8 cellular contexts compared by ENCODE assay signal in the genomic region with DNA sequence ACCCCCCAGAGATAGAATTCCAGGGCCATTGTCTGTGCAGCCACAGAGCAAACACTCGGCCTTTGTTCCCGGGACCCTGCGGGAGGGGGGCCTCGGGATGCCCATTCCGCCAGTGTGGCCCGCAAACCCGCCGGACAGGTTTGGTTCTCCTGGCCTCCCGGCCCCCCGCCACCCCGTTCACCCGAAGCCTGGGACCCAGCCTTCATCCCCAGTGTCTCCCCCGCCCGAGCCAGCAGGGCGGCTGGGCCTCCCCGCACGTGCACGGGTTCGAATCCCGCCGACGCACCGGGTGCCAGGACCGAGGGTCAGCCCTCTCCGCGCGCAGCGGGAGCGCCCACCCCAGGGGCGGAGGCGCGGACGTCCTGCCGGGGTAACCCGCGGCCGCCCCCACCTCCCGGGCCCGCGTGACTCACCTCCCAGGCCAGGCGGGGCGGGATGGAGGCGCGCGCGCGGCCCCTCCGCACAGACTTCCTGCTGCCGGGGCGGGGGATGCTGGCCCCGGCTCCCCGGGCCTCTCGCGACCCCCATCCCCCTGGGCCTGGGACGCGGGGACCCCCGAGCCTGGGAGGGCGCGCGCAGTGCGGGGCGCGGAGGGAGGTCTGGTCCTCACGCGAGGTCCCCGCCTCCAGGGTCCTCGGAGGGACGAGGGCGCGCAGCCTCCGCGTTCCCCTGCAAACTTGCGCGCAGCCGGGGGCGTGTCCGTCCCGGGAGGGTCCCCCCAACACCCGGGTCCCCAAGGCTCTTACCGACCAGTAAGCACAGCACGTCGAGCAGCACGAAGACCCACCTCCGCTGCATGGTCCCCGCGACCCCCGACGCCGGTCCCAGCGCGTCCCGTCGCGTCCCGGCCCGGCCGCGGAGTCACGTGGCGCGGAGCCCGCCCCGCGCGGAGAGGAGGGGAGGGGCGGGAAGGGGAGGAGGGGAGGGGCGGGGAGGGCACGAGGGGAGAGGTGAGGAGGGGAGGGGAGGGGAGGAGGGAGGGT. TPM values are rescaled to one million over a fixed set of nuclear protein-coding genes. Genes with fewer than 3 reads are reported as not detected.
DNase-seq lines count a peak whose midpoint lies in the region; ATAC-seq and TF ChIP-seq lines count a peak whose summit lies in the region.

Gene PLPP2 (minus strand): TSS at position 865 of the 983 bp plus-strand sequence. CDS start 67 bp downstream, at position 798.

- peaks cover 18% of the 10 kb centered on the region for H3K4me1 ChIP-seq in skeletal muscle satellite cell (ENCODE audit: control insufficient read depth, insufficient read depth, low read length)

- H3K4me2 ChIP-seq in skeletal muscle satellite cell (ENCODE audit: low read length): peak within 1 kb of the TSS; percentile 80

- peaks cover 45% of the 10 kb centered on the region for H3K27me3 ChIP-seq in skeletal muscle satellite cell (ENCODE audit: control insufficient read depth, insufficient read depth, low read length)

- TF ChIP-seq CTCF in LNCaP clone FGC (IDR thresholded peaks at IDR 0.05; ENCODE audit: control insufficient read depth, extremely low read depth, insufficient read depth) (no peak), astrocyte of the spinal cord (IDR thresholded peaks at IDR 0.05; ENCODE audit: low read depth, low read length) (no peak)

- H3K9me3 ChIP-seq in skeletal muscle satellite cell (replicated peaks; ENCODE audit: low read length): no peaks in the 10 kb centered on the region

- H3K4me3 ChIP-seq in LNCaP clone FGC (ENCODE audit: low read depth, low read length): peak within 1 kb of the TSS; percentile 72
- peak within 1 kb of the TSS; percentile 52 for H3K4me3 ChIP-seq in astrocyte of the spinal cord (ENCODE audit: low read depth, low read length)
- peak within 1 kb of the TSS; percentile 67 for H3K4me3 ChIP-seq in skeletal muscle satellite cell (ENCODE audit: low read length)

- no peak for ATAC-seq in HG02571 (IDR thresholded peaks at IDR 0.05; ENCODE audit: unreplicated experiment)

- in situ Hi-C loops in astrocyte of the spinal cord (cut with HindIII; ENCODE audit: low sequenced_read_pairs): no loop called here

- DNase-seq in CD1c-positive myeloid dendritic cell (ENCODE audit: extremely low spot score) (peak; percentile 9), LNCaP clone FGC (ENCODE audit: low read depth) (no peak), astrocyte of the spinal cord (ENCODE audit: low read depth, low spot score) (peak; percentile 33), iPS-NIHi11 (ENCODE audit: low spot score) (peak; percentile 86), NCI-H2081 (lab: John Stamatoyannopoulos, UW) (no peak), NCI-H2107 treated with DMSO at 0.1 percent for 48 hours (lab: John Stamatoyannopoulos, UW; ENCODE audit: unreplicated experiment) (no peak)

- peak within 1 kb of the TSS; percentile 35 for H3K9ac ChIP-seq in skeletal muscle satellite cell (ENCODE audit: low read depth, low read length)

- no peaks in the 10 kb centered on the region for H3K36me3 ChIP-seq in skeletal muscle satellite cell (ENCODE audit: insufficient read depth, low read length)

RNA-seq across cellular contexts. Expression of gene PLPP2, which starts in this region (rescaled TPM):
- total RNA-seq in skeletal muscle satellite cell (2012; rRNA removed): 1.5 and 6.3 TPM in 2 replicates

Comparison
In these comparisons a context has a peak if more than half of its experiments do, and no peak if none do; other contexts are left out.
1. DNase-seq: peak in CD1c-positive myeloid dendritic cell (single experiment), astrocyte of the spinal cord (single experiment) and iPS-NIHi11 (single experiment); none in LNCaP clone FGC (single experiment), NCI-H2081 (0 of 2) and NCI-H2107 treated with DMSO at 0.1 percent for 48 hours (single experiment).
2. Peak in every context shown above with its lines, with median percentiles within 50 percentile points of each other: H3K4me3 ChIP-seq.